Comparison of ENCODE assay signal across 11 cellular contexts in the genomic region with DNA sequence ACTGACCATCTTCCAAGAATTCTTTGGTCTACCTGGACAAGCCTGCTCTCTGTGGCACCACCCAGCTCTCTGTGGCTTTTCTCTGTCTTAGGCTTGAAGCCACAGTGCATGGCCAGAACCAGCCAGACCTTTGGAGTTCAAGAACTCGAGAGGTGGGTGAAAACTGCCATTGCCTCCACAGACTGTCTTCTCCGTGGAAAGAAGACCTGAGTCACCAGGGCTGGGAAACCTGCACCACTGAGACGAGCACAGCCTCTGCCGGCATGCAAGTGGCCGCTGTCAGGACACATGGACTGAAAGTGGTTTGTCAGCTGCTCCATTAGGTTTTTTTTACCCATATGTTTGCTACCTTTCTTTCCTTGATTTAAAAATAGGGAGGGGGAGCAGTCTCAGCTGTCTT.
DNase-seq lines count a peak whose midpoint lies in the region; FAIRE-seq and TF ChIP-seq lines count a peak whose summit lies in the region.
"Had no signal": no experiment of that assay in that cellular context is flagged by ENCODE, and none has a peak within 500 bp of the region (broad histone marks: within the 10 kb centered on the region; RNA-seq: fewer than 3 reads in every experiment).

No MANE protein-coding gene starts in this region.

- no peak for TF ChIP-seq POLR2A in breast epithelium (IDR thresholded peaks at IDR 0.05)

- H3K4me1 ChIP-seq in breast epithelium (peaks cover 6 to 7% of the 10 kb centered on the region in 2 donors), smooth muscle cell (ENCODE audit: low read depth) (peaks cover 28% of the 10 kb centered on the region)

- WGBS in smooth muscle cell (ENCODE audit: low lambda C conversion rate), result 20% methylated on average over 5 of the region's 5 CpGs

- H3K36me3 Mint-ChIP-seq in activated naive CD4-positive, alpha-beta T cell treated with anti-CD3 and anti-CD28 coated beads, Interleukin-2, amount 10 ng/mL, durations not matched to agents 7 days and 5 days, result no peaks in the 10 kb centered on the region
- H3K36me3 Mint-ChIP-seq: activated naive CD8-positive, alpha-beta T cell treated with anti-CD3 and anti-CD28 coated beads, Interleukin-2, amount 10 ng/mL, durations not matched to agents 7 days and 5 days had no signal

- no peak overlapping the region for H3K4me3 Mint-ChIP-seq in activated naive CD4-positive, alpha-beta T cell treated with anti-CD3 and anti-CD28 coated beads, Interleukin-2, amount 10 ng/mL, durations not matched to agents 7 days and 5 days
- H3K4me3 Mint-ChIP-seq: activated B cell treated with CpG ODN at 0.5 μM for 24 hours; activated naive CD8-positive, alpha-beta T cell treated with anti-CD3 and anti-CD28 coated beads, Interleukin-2, amount 10 ng/mL, durations not matched to agents 7 days and 5 days had no signal

- CTCF ChIA-PET in activated naive CD4-positive, alpha-beta T cell treated with anti-CD3 and anti-CD28 coated beads, Interleukin-2, amount 10 ng/mL, durations not matched to agents 7 days and 5 days (lab: Charles Lee), result interaction anchor here (0.6 kb wide), 1 partner anchor 126 kb away, joined by 3 read pairs; no protein-coding TSS in a partner anchor

- H3K27ac ChIP-seq in breast epithelium (peak overlapping the region; percentile 69 to 95), layer of hippocampus (ENCODE audit: low read depth, low read length) (peak overlapping the region; percentile 66), smooth muscle cell (ENCODE audit: low read depth) (peak overlapping the region; percentile 73)

- FAIRE-seq in D721Med (lab: Jason Lieb, UNC), result no peak
- FAIRE-seq: frontal cortex had no signal

- peaks cover 22% of the 10 kb centered on the region for H3F3A ChIP-seq in smooth muscle cell (ENCODE audit: low read depth)

- no peaks in the 10 kb centered on the region for H3K9me3 ChIP-seq in breast epithelium
- no peaks in the 10 kb centered on the region for H3K9me3 ChIP-seq in smooth muscle cell (replicated peaks; ENCODE audit: low read depth)

- DNase-seq in DMS53 treated with DMSO at 0.1 percent for 48 hours (lab: John Stamatoyannopoulos, UW; ENCODE audit: unreplicated experiment) (peak; percentile 33), breast epithelium (ENCODE audit: low spot score in 2 of 2) (no peak), smooth muscle cell (lab: John Stamatoyannopoulos, UW; ENCODE audit: unreplicated experiment) (no peak), NCI-H510A (lab: John Stamatoyannopoulos, UW) (no peak), NCI-H2029 (lab: John Stamatoyannopoulos, UW) (no peak), D721Med (ENCODE audit: insufficient read length, low spot score) (no peak)
- no peak for DNase-seq in activated naive CD4-positive, alpha-beta T cell treated with anti-CD3 and anti-CD28 coated beads, Interleukin-2, amount 10 ng/mL, durations not matched to agents 7 days and 5 days
- DNase-seq: activated B cell treated with CpG ODN at 0.5 μM for 24 hours; activated naive CD8-positive, alpha-beta T cell treated with anti-CD3 and anti-CD28 coated beads, Interleukin-2, amount 10 ng/mL, durations not matched to agents 7 days and 5 days had no signal

- no peaks in the 10 kb centered on the region for H4K20me1 ChIP-seq in smooth muscle cell (ENCODE audit: low read depth)

- intact Hi-C loops in breast epithelium (cut with DNase I; ENCODE audit: low total_unique reads), result no loop called here

- H3K4me2 ChIP-seq in smooth muscle cell, result peak overlapping the region; percentile 68

- H3K27me3 ChIP-seq in breast epithelium, result no peaks in the 10 kb centered on the region
- H3K27me3 ChIP-seq in layer of hippocampus (ENCODE audit: control insufficient read depth, insufficient read depth, low read length), result no peaks in the 10 kb centered on the region
- H3K27me3 ChIP-seq in smooth muscle cell (ENCODE audit: low read depth), result no peaks in the 10 kb centered on the region

- no peaks in the 10 kb centered on the region for H3K36me3 ChIP-seq in breast epithelium
- H3K36me3 ChIP-seq in smooth muscle cell (ENCODE audit: low read depth), result no peaks in the 10 kb centered on the region

- no peak overlapping the region for H3K27ac Mint-ChIP-seq in activated naive CD4-positive, alpha-beta T cell treated with anti-CD3 and anti-CD28 coated beads, Interleukin-2, amount 10 ng/mL, durations not matched to agents 7 days and 5 days
- H3K27ac Mint-ChIP-seq: activated B cell treated with CpG ODN at 0.5 μM for 24 hours; activated naive CD8-positive, alpha-beta T cell treated with anti-CD3 and anti-CD28 coated beads, Interleukin-2, amount 10 ng/mL, durations not matched to agents 7 days and 5 days had no signal

- H3K4me3 ChIP-seq in breast epithelium (peak overlapping the region in 1 of 3 donors; percentile 35), smooth muscle cell (no peak overlapping the region)

- no peaks in the 10 kb centered on the region for H3K9me3 Mint-ChIP-seq in activated naive CD4-positive, alpha-beta T cell treated with anti-CD3 and anti-CD28 coated beads, Interleukin-2, amount 10 ng/mL, durations not matched to agents 7 days and 5 days
- H3K9me3 Mint-ChIP-seq: activated B cell treated with CpG ODN at 0.5 μM for 24 hours; activated naive CD8-positive, alpha-beta T cell treated with anti-CD3 and anti-CD28 coated beads, Interleukin-2, amount 10 ng/mL, durations not matched to agents 7 days and 5 days had no signal

- H3K27me3 Mint-ChIP-seq in activated naive CD4-positive, alpha-beta T cell treated with anti-CD3 and anti-CD28 coated beads, Interleukin-2, amount 10 ng/mL, durations not matched to agents 7 days and 5 days, result peaks cover 40% of the 10 kb centered on the region

- peak overlapping the region; percentile 7 for H3K9ac ChIP-seq in smooth muscle cell (ENCODE audit: low read depth)

- H3K4me1 Mint-ChIP-seq in activated naive CD4-positive, alpha-beta T cell treated with anti-CD3 and anti-CD28 coated beads, Interleukin-2, amount 10 ng/mL, durations not matched to agents 7 days and 5 days, result peaks cover 7% of the 10 kb centered on the region

- no peak overlapping the region for H2AFZ ChIP-seq in smooth muscle cell (ENCODE audit: low read depth)

- TF ChIP-seq CTCF in breast epithelium (IDR thresholded peaks at IDR 0.05), result no peak
- no peak for TF ChIP-seq CTCF in smooth muscle cell (IDR thresholded peaks at IDR 0.05; ENCODE audit: borderline replicate concordance, insufficient read depth, poor library complexity, severe bottlenecking)
- no peak for TF ChIP-seq CTCF in D721Med (IDR thresholded peaks at IDR 0.05; ENCODE audit: insufficient read depth, missing control alignments)

- H3K79me2 ChIP-seq in smooth muscle cell (ENCODE audit: low read depth), result no peaks in the 10 kb centered on the region
